ENCODE assay signal across 1 cellular context in the genomic region with DNA sequence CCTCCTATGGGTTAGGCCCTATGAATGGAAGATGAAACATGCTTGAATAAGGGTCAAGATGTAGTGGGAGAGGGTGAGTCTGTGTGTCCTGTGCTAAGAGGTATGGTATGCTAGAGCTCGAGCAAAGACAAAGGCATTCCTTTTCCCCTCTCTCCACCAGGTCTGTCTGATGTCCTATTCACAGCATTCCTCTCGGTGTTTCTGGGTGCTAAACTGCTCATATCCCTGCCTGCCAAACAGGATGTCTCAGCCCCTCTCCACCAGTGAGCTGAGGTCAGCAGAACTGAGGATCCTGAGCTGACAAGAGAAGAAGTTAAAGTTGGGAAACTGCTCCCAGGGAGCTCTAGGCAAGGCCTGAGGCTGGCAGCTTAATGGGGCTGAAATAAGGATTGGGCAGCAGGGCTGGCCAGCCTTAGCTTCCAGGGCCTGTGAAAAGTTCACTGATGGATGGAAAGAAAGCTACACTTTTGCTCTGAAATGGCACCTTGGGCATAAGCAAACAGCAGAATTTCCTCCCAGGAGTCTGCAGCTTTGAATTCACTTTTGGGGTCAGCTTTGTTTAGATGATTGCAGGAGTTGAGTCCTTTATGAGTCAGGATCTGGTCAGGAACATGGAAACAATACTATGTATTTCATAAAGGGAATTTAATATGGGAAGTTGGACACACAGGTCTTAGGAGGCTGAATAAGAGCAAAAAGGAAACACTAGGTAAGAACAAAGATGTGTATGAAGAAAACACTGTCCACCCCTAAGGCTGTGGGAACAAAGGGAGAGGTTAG.
TF ChIP-seq lines count a peak whose summit lies in the region.

No MANE protein-coding gene starts in this region.

TF ChIP-seq in IMR-90, 13 proteins besides CTCF, POLR2A, EP300 and RAD21 (continued from another document):
- TF ChIP-seq, protein P1, sequence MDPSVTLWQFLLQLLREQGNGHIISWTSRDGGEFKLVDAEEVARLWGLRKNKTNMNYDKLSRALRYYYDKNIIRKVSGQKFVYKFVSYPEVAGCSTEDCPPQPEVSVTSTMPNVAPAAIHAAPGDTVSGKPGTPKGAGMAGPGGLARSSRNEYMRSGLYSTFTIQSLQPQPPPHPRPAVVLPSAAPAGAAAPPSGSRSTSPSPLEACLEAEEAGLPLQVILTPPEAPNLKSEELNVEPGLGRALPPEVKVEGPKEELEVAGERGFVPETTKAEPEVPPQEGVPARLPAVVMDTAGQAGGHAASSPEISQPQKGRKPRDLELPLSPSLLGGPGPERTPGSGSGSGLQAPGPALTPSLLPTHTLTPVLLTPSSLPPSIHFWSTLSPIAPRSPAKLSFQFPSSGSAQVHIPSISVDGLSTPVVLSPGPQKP (IDR thresholded peaks at IDR 0.05; ENCODE audit: borderline replicate concordance, low read depth, low read length), result no peak
- TF ChIP-seq CEBPB (IDR thresholded peaks at IDR 0.05; ENCODE audit: low read depth, low read length), result no peak
- TF ChIP-seq, protein P2, sequence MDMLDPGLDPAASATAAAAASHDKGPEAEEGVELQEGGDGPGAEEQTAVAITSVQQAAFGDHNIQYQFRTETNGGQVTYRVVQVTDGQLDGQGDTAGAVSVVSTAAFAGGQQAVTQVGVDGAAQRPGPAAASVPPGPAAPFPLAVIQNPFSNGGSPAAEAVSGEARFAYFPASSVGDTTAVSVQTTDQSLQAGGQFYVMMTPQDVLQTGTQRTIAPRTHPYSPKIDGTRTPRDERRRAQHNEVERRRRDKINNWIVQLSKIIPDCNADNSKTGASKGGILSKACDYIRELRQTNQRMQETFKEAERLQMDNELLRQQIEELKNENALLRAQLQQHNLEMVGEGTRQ (IDR thresholded peaks at IDR 0.05; ENCODE audit: low read depth, low read length), result no peak
